Comparison of ENCODE assay signal across 11 cellular contexts in genomic region chr2:131530626-131531344, GRCh38. TPM values are rescaled to one million over a fixed set of nuclear protein-coding genes. Genes with fewer than 3 reads are reported as not detected.
"Had no signal": no experiment of that assay in that cellular context is flagged by ENCODE, and none has a peak within 500 bp of the region (broad histone marks: within the 10 kb centered on the region; RNA-seq: fewer than 3 reads in every experiment).

No MANE protein-coding gene starts in this region.

RNA-seq across cellular contexts. Expression of gene TUBA3D, which starts 54.9 kb away (rescaled TPM):
- total RNA-seq: activated CD4-positive, alpha-beta memory T cell treated with anti-CD3 and anti-CD28 coated beads for 36 hours; activated naive CD4-positive, alpha-beta T cell treated with anti-CD3 and anti-CD28 coated beads for 36 hours; aorta; endothelial cell of umbilical vein; esophagus squamous epithelium; mucosa of descending colon; neural crest cell; osteoblast; psoas muscle; thoracic aorta; upper lobe of left lung had no signal
